13 cellular contexts compared by ENCODE assay signal in the genomic region with DNA sequence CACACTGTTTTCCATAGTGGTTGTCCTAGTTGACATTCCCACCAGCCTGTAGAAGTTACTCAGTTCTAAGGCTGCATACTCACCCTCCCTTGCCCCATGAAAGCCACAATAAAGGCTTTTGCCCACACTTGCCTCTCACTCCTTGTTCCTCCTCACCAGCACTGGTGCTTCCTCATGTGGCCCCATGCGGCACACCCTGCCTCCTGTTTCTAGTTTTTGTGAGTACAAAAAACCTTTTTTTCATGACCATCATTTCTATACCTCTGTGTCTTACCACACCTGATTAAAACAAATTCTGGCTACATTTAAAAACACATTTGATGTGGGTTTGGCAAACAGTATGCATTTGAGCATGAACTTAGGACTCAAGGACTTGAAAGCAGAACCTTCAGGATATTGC. TPM values are rescaled to one million over a fixed set of nuclear protein-coding genes. Genes with fewer than 3 reads are reported as not detected.
A peak's percentile ranks its signal among the peaks of the same experiment; 100 is the strongest.
DNase-seq lines count a peak whose midpoint lies in the region; ATAC-seq and TF ChIP-seq lines count a peak whose summit lies in the region.
"Had no signal": no experiment of that assay in that cellular context is flagged by ENCODE, and none has a peak within 500 bp of the region (broad histone marks: within the 10 kb centered on the region; RNA-seq: fewer than 3 reads in every experiment).

No MANE protein-coding gene starts in this region.

- H2AFZ ChIP-seq in OCI-LY7 (ENCODE audit: low read length): no peak overlapping the region

- H3K9me3 Mint-ChIP-seq in stimulated activated naive CD8-positive, alpha-beta T cell treated with anti-CD3 and anti-CD28 coated beads, Interleukin-15, amount 100 ng/mL, for 72 hours: peaks cover 8 to 10% of the 10 kb centered on the region in 2 donors
- H3K9me3 Mint-ChIP-seq in Calu3 (ENCODE audit: low read depth, unreplicated experiment): no peaks in the 10 kb centered on the region
- H3K9me3 Mint-ChIP-seq: central memory CD8-positive, alpha-beta T cell had no signal

- H4K20me1 ChIP-seq in OCI-LY7 (ENCODE audit: insufficient read depth, low read length): no peaks in the 10 kb centered on the region

- no peak overlapping the region for H3K4me3 ChIP-seq in right atrium auricular region
- H3K4me3 ChIP-seq in OCI-LY7 (ENCODE audit: low read depth, low read length, poor library complexity, severe bottlenecking): no peak overlapping the region

- H3K9me3 ChIP-seq in right atrium auricular region: peaks cover 0 to 7% of the 10 kb centered on the region in 2 donors
- H3K9me3 ChIP-seq in OCI-LY7 (ENCODE audit: low read length): no peaks in the 10 kb centered on the region

- H3K4me1 ChIP-seq in right atrium auricular region (peaks cover 0 to 13% of the 10 kb centered on the region in 2 donors), OCI-LY7 (ENCODE audit: insufficient read depth, low read length, poor library complexity, severe bottlenecking) (no peaks in the 10 kb centered on the region)

- peaks cover 23% of the 10 kb centered on the region for H3K4me1 Mint-ChIP-seq in stimulated activated naive CD8-positive, alpha-beta T cell treated with anti-CD3 and anti-CD28 coated beads, Interleukin-15, amount 100 ng/mL, for 72 hours
- H3K4me1 Mint-ChIP-seq in Calu3 (ENCODE audit: low read depth, unreplicated experiment): peaks cover 43% of the 10 kb centered on the region
- H3K4me1 Mint-ChIP-seq: central memory CD8-positive, alpha-beta T cell; nephron progenitor cell had no signal

- no peak overlapping the region for H3K4me2 ChIP-seq in OCI-LY7 (ENCODE audit: low read length)

- H3K4me3 Mint-ChIP-seq in stimulated activated naive CD8-positive, alpha-beta T cell treated with anti-CD3 and anti-CD28 coated beads, Interleukin-15, amount 100 ng/mL, for 72 hours: no peak overlapping the region
- H3K4me3 Mint-ChIP-seq in Calu3 (ENCODE audit: low read depth, unreplicated experiment): no peak overlapping the region
- H3K4me3 Mint-ChIP-seq: central memory CD8-positive, alpha-beta T cell; nephron progenitor cell had no signal

- no peaks in the 10 kb centered on the region for H3K79me2 ChIP-seq in OCI-LY7 (ENCODE audit: insufficient read depth, low read depth, low read length)

- H3K27me3 Mint-ChIP-seq in stimulated activated naive CD8-positive, alpha-beta T cell treated with anti-CD3 and anti-CD28 coated beads, Interleukin-15, amount 100 ng/mL, for 72 hours: no peaks in the 10 kb centered on the region
- no peaks in the 10 kb centered on the region for H3K27me3 Mint-ChIP-seq in Calu3 (ENCODE audit: unreplicated experiment)
- H3K27me3 Mint-ChIP-seq: central memory CD8-positive, alpha-beta T cell had no signal

- no peak overlapping the region for H3K27ac Mint-ChIP-seq in stimulated activated naive CD8-positive, alpha-beta T cell treated with anti-CD3 and anti-CD28 coated beads, Interleukin-15, amount 100 ng/mL, for 72 hours
- H3K27ac Mint-ChIP-seq in Calu3 (ENCODE audit: unreplicated experiment): no peak overlapping the region
- H3K27ac Mint-ChIP-seq: nephron progenitor cell had no signal

- CTCF ChIA-PET in OCI-LY7 (lab: Charles Lee; ENCODE audit: unreplicated experiment): no interaction called here
- CTCF ChIA-PET in Calu3 (lab: Charles Lee): interaction anchor here (1.2 kb wide), 1 partner anchor 12 kb away, joined by 4 read pairs; no protein-coding TSS in a partner anchor

- no peaks in the 10 kb centered on the region for H3K9me2 ChIP-seq in OCI-LY7 (ENCODE audit: insufficient read depth, low read length)

- BruUV-seq in OCI-LY7 (replicated peaks; lab: Mats Ljungman, UMichigan) (no TSS peak), Calu3 (replicated peaks; lab: Mats Ljungman, UMichigan) (no TSS peak)

- H3K27me3 ChIP-seq in right atrium auricular region: no peaks in the 10 kb centered on the region

- no peaks in the 10 kb centered on the region for H3K36me3 ChIP-seq in right atrium auricular region
- H3K36me3 ChIP-seq in OCI-LY7 (ENCODE audit: insufficient read depth, low read length): no peaks in the 10 kb centered on the region

- no peak for TF ChIP-seq CTCF in right atrium auricular region (IDR thresholded peaks at IDR 0.05)
- no peak for TF ChIP-seq CTCF in GM10266 (IDR thresholded peaks at IDR 0.05; ENCODE audit: control insufficient read depth, insufficient read depth, low read depth, missing control alignments)
- TF ChIP-seq CTCF in OCI-LY7 (conservative IDR thresholded peaks at IDR 0.05; ENCODE audit: low read length): no peak
- TF ChIP-seq CTCF in Calu3 (IDR thresholded peaks at IDR 0.05; ENCODE audit: unreplicated experiment): no peak

- POLR2A ChIA-PET in OCI-LY7 (lab: Charles Lee): no interaction called here

- H3K27ac ChIP-seq in right atrium auricular region (peak overlapping the region; percentile 11 to 28), OCI-LY7 (ENCODE audit: low read depth, low read length, poor library complexity, severe bottlenecking) (no peak overlapping the region)

- intact Hi-C loops in OCI-LY7 (cut with micrococcal nuclease; ENCODE audit: unreplicated experiment) (no loop called here), Calu3 (cut with micrococcal nuclease; ENCODE audit: unreplicated experiment) (loop anchor here (5.0 kb wide), 2 partner anchors 34 to 69 kb away; no protein-coding TSS in a partner anchor)

- DNase-seq in HT1080 (ENCODE audit: low read depth): peak; percentile 45
- peak; percentile 45 for DNase-seq in SIG-M5 treated with dmso at 0.1 percent for 504 hours (lab: John Stamatoyannopoulos, UW; ENCODE audit: unreplicated experiment)
- peak; percentile 59 for DNase-seq in right atrium auricular region (ENCODE audit: low spot score)
- no peak for DNase-seq in stimulated activated naive CD8-positive, alpha-beta T cell treated with anti-CD3 and anti-CD28 coated beads, Interleukin-15, amount 100 ng/mL, for 72 hours
- DNase-seq in GM10266 (ENCODE audit: extremely low spot score): no peak
- no peak for DNase-seq in OCI-LY7 (ENCODE audit: low spot score)
- DNase-seq in Calu3: no peak
- DNase-seq: activated CD4-positive, alpha-beta T cell treated with anti-CD3 and anti-CD28 coated beads for 1 hour; activated gamma-delta T cell treated with Interleukin-2 at 50 U/mL for 16 hours; NCI-H446 treated with DMSO at 0.1 percent for 48 hours; nephron progenitor cell; SHP77 treated with DMSO at 0.1 percent for 48 hours had no signal

- ATAC-seq in stimulated activated naive CD8-positive, alpha-beta T cell treated with anti-CD3 and anti-CD28 coated beads, Interleukin-15, amount 100 ng/mL, for 72 hours: peak; percentile 71

- no peaks in the 10 kb centered on the region for H3K36me3 Mint-ChIP-seq in Calu3 (ENCODE audit: insufficient read depth, unreplicated experiment)

RNA-seq across cellular contexts. Expression of a gene that starts 40.7 kb away (rescaled TPM):
- 3.0 and 6.6 TPM in 2 replicates for total RNA-seq in HT1080 (2014; rRNA removed; shearing (Covaris generic))
- polyA plus RNA-seq in HT1080 (2015; cell fraction: cytosol; rRNA removed): 13.0 and 13.5 TPM in 2 replicates
- polyA plus RNA-seq in HT1080 (2015; cell fraction: nucleus; rRNA removed): 5.1 and 6.8 TPM in 2 replicates
- total RNA-seq in right atrium auricular region (10 to 100 TPM in 1 of 2 donors, 1 to 10 TPM in 1; 6.6 to 11.8 TPM), OCI-LY7 (2022) (not detected in 2 replicates), Calu3 (2022) (13.2 and 13.8 TPM in 2 replicates)
- not detected in 2 replicates for total RNA-seq in OCI-LY7 (2014; rRNA removed; shearing (Covaris generic))

Comparison
In these comparisons a context has a peak if more than half of its experiments do, and no peak if none do; other contexts are left out.
1. DNase-seq: peak in HT1080 (single experiment), SIG-M5 treated with dmso at 0.1 percent for 504 hours (single experiment) and right atrium auricular region (single experiment); none in stimulated activated naive CD8-positive, alpha-beta T cell treated with anti-CD3 and anti-CD28 coated beads, Interleukin-15, amount 100 ng/mL, for 72 hours (0 of 2), GM10266 (single experiment), OCI-LY7 (single experiment) and Calu3 (single experiment).